In the genomic region with DNA sequence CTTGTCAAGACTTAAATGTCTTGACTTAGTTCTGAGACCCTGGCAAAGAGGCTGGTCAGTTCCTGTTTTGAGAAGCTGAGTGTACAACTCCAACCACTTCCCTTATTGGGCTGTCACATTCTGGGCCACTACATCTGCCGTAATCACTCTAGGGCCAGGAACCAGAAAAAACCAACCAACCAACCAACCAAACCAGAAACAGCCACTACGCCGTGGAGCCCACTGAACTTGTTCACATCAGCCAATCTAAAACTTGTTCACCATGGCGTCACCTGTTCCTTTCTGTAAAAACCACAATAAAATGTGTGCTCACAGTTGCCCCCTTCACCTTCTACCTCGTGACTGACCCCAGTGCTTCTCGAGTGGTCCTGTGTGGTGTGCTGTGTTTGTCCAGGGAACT, we compare ENCODE assay signal across 8 cellular contexts.
DNase-seq lines count a peak whose midpoint lies in the region; ATAC-seq lines count a peak whose summit lies in the region.

No MANE protein-coding gene starts in this region.

- CTCF ChIA-PET in CD8-positive, alpha-beta memory T cell (lab: Charles Lee): no interaction called here

- peak overlapping the region; percentile 20 for H3K27ac ChIP-seq in muscle layer of duodenum (ENCODE audit: low read length)
- no peak overlapping the region for H3K27ac ChIP-seq in CD8-positive, alpha-beta memory T cell (ENCODE audit: low read depth, low read length)

- H3K36me3 Mint-ChIP-seq in CD8-positive, alpha-beta memory T cell: peaks cover 0 to 9% (median 8%) of the 10 kb centered on the region in 3 donors

- H3K4me3 Mint-ChIP-seq in CD8-positive, alpha-beta memory T cell: no peak overlapping the region

- no peaks in the 10 kb centered on the region for H3K27me3 ChIP-seq in muscle layer of duodenum (ENCODE audit: low read depth, low read length)
- no peaks in the 10 kb centered on the region for H3K27me3 ChIP-seq in CD8-positive, alpha-beta memory T cell (ENCODE audit: insufficient read depth, low read length, poor library complexity, severe bottlenecking)

- peak; percentile 46 for ATAC-seq in GM18858 (IDR thresholded peaks at IDR 0.05; ENCODE audit: unreplicated experiment)
- peak; percentile 77 for ATAC-seq in HG02678 (IDR thresholded peaks at IDR 0.05; ENCODE audit: unreplicated experiment)
- ATAC-seq in activated CD4-positive, CD25-positive, alpha-beta regulatory T cell treated with anti-CD3 and anti-CD28 coated beads, Interleukin-2, amount 50 U/mL, for 24 hours: no peak

- peak; percentile 91 for DNase-seq in NOMO-1 treated with dmso at 0.1 percent for 144 hours (lab: John Stamatoyannopoulos, UW; ENCODE audit: unreplicated experiment)
- no peak for DNase-seq in DMS 273 treated with DMSO at 0.1 percent for 48 hours (lab: John Stamatoyannopoulos, UW)
- no peak for DNase-seq in CD8-positive, alpha-beta memory T cell
- no peak for DNase-seq in NCI-H526 (lab: John Stamatoyannopoulos, UW)

- no peaks in the 10 kb centered on the region for H3K9me3 Mint-ChIP-seq in CD8-positive, alpha-beta memory T cell

- H3K4me3 ChIP-seq in muscle layer of duodenum (ENCODE audit: low read depth in 1 of 2, low read length in 2 of 2): no peak overlapping the region
- H3K4me3 ChIP-seq in CD8-positive, alpha-beta memory T cell (ENCODE audit: low read length): no peak overlapping the region

- no peaks in the 10 kb centered on the region for H3K9me3 ChIP-seq in muscle layer of duodenum (ENCODE audit: control insufficient read depth in 1 of 2, low read length in 2 of 2)
- no peaks in the 10 kb centered on the region for H3K9me3 ChIP-seq in CD8-positive, alpha-beta memory T cell (ENCODE audit: low read length)

- POLR2A ChIA-PET in CD8-positive, alpha-beta memory T cell (lab: Charles Lee): no interaction called here

- peaks cover 26 to 37% (median 34%) of the 10 kb centered on the region in 3 donors for H3K4me1 Mint-ChIP-seq in CD8-positive, alpha-beta memory T cell

- H3K27me3 Mint-ChIP-seq in CD8-positive, alpha-beta memory T cell: peaks cover 0 to 2% of the 10 kb centered on the region in 2 donors

- H3K4me1 ChIP-seq in muscle layer of duodenum (ENCODE audit: control insufficient read depth in 1 of 2, insufficient read depth in 2 of 2, low read length in 2 of 2): no peaks in the 10 kb centered on the region
- peaks cover 11% of the 10 kb centered on the region for H3K4me1 ChIP-seq in CD8-positive, alpha-beta memory T cell (ENCODE audit: insufficient read depth, low read length)

- H3K36me3 ChIP-seq in muscle layer of duodenum (ENCODE audit: control insufficient read depth in 1 of 2, insufficient read depth in 2 of 2, low read length in 2 of 2): no peaks in the 10 kb centered on the region
- no peaks in the 10 kb centered on the region for H3K36me3 ChIP-seq in CD8-positive, alpha-beta memory T cell (ENCODE audit: insufficient read depth, low read length)

- peak overlapping the region in 2 of 8 donors; percentile 34 to 82 for H3K27ac Mint-ChIP-seq in CD8-positive, alpha-beta memory T cell

Comparison
In these comparisons a context has a peak if more than half of its experiments do, and no peak if none do; other contexts are left out.
1. ATAC-seq: peak in GM18858 (single experiment) and HG02678 (single experiment); none in activated CD4-positive, CD25-positive, alpha-beta regulatory T cell treated with anti-CD3 and anti-CD28 coated beads, Interleukin-2, amount 50 U/mL, for 24 hours (0 of 2).